In the genomic region with DNA sequence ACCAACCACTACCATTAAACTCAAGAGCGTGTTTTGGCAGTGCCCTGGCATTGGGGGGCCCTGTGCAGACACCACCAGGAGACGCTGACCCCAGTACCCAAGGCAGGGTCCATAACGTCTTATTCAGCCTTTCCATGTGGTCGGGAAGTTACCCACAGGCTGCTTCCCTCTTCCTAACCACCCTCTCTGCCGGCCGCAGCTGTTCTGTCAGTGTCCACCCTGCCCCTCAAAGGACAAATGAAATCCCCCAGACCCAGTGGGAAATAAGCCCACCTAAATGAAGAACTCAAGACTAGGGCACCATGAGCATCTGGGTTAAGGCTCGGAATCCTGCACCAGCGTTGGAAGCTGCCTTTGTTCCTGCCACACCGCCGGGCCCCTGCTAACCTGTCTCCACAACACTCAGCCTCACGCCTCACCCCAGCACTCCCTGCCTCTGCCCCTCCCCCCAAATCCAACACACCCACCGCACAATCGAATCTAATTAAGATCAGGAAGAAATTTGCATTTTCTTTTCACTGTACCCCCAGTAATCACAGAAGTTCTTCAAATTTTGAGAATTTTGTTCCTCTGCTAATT, we compare ENCODE assay signal across 12 cellular contexts. TPM values are rescaled to one million over a fixed set of nuclear protein-coding genes. Genes with fewer than 3 reads are reported as not detected.
DNase-seq lines count a peak whose midpoint lies in the region; ATAC-seq and TF ChIP-seq lines count a peak whose summit lies in the region.
"Had no signal": no experiment of that assay in that cellular context is flagged by ENCODE, and none has a peak within 500 bp of the region (broad histone marks: within the 10 kb centered on the region; RNA-seq: fewer than 3 reads in every experiment).

No MANE protein-coding gene starts in this region.

- H3K4me3 Mint-ChIP-seq in endothelial cell (ENCODE audit: unreplicated experiment), result peak overlapping the region; percentile 52
- no peak overlapping the region for H3K4me3 Mint-ChIP-seq in stimulated activated naive CD8-positive, alpha-beta T cell treated with anti-CD3 and anti-CD28 coated beads, Interleukin-15, amount 100 ng/mL, for 72 hours
- H3K4me3 Mint-ChIP-seq: CD8-positive, alpha-beta memory T cell had no signal

- H3K4me1 ChIP-seq in neuronal stem cell (ENCODE audit: control insufficient read depth in 2 of 2, insufficient read depth in 1 of 2, low read depth in 1 of 2, low read length in 2 of 2), result peaks cover 0 to 4% of the 10 kb centered on the region in 2 donors

- H3K14ac ChIP-seq in neuronal stem cell (ENCODE audit: low read length), result no peak overlapping the region

- H3K23ac ChIP-seq in neuronal stem cell (ENCODE audit: low read depth, low read length, poor library complexity), result no peak overlapping the region

- no peak overlapping the region for H2AK5ac ChIP-seq in neuronal stem cell (ENCODE audit: low read depth, low read length)

- no peak for ATAC-seq in stimulated activated naive CD8-positive, alpha-beta T cell treated with anti-CD3 and anti-CD28 coated beads, Interleukin-15, amount 100 ng/mL, for 72 hours
- no peak for ATAC-seq in GM18505 (IDR thresholded peaks at IDR 0.05; ENCODE audit: unreplicated experiment)

- no peak overlapping the region for H3K4me3 ChIP-seq in neuronal stem cell (ENCODE audit: low read length in 2 of 2)

- peak overlapping the region; percentile 30 for H3K4me2 ChIP-seq in neuronal stem cell (ENCODE audit: insufficient read depth, low read length, poor library complexity, severe bottlenecking)

- H3K36me3 ChIP-seq in neuronal stem cell (replicated peaks in 1 of 2; ENCODE audit: control insufficient read depth in 2 of 2, insufficient read depth in 2 of 2, low read length in 2 of 2), result no peaks in the 10 kb centered on the region

- no peak overlapping the region for H4K91ac ChIP-seq in neuronal stem cell (ENCODE audit: low read depth, low read length, poor library complexity)

- H3K27ac Mint-ChIP-seq in endothelial cell (ENCODE audit: unreplicated experiment), result peak overlapping the region; percentile 53
- no peak overlapping the region for H3K27ac Mint-ChIP-seq in stimulated activated naive CD8-positive, alpha-beta T cell treated with anti-CD3 and anti-CD28 coated beads, Interleukin-15, amount 100 ng/mL, for 72 hours
- H3K27ac Mint-ChIP-seq: CD8-positive, alpha-beta memory T cell had no signal

- no peak overlapping the region for H3K9ac ChIP-seq in neuronal stem cell (ENCODE audit: low read depth, low read length, poor library complexity)

- no peak overlapping the region for H2BK15ac ChIP-seq in neuronal stem cell (ENCODE audit: low read length)

- no peak overlapping the region for H2BK12ac ChIP-seq in neuronal stem cell (ENCODE audit: low read length)

- no peak overlapping the region for H4K8ac ChIP-seq in neuronal stem cell (ENCODE audit: low read depth, low read length)

- DNase-seq in ELF-1 (ENCODE audit: low read depth, low spot score) (peak; percentile 64), NCI-H2227 treated with DMSO at 0.1 percent for 48 hours (lab: John Stamatoyannopoulos, UW) (peak; percentile 19), endothelial cell (ENCODE audit: low spot score) (no peak), neuronal stem cell (ENCODE audit: low spot score) (no peak), NCI-H128 (lab: John Stamatoyannopoulos, UW; ENCODE audit: unreplicated experiment) (no peak), mesenteric fat pad (ENCODE audit: low spot score) (no peak)
- no peak for DNase-seq in stimulated activated naive CD8-positive, alpha-beta T cell treated with anti-CD3 and anti-CD28 coated beads, Interleukin-15, amount 100 ng/mL, for 72 hours
- DNase-seq: activated CD4-positive, alpha-beta T cell treated with anti-CD3 and anti-CD28 coated beads for 1 hour; activated gamma-delta T cell; CD8-positive, alpha-beta memory T cell; stimulated activated naive CD4-positive, alpha-beta T cell treated with Interleukin-2 at 50 U/mL for 16 hours had no signal

- peaks cover 49% of the 10 kb centered on the region for H3K4me1 Mint-ChIP-seq in endothelial cell (ENCODE audit: unreplicated experiment)
- H3K4me1 Mint-ChIP-seq in stimulated activated naive CD8-positive, alpha-beta T cell treated with anti-CD3 and anti-CD28 coated beads, Interleukin-15, amount 100 ng/mL, for 72 hours, result peaks cover 18% of the 10 kb centered on the region
- H3K4me1 Mint-ChIP-seq: CD8-positive, alpha-beta memory T cell had no signal

- H3K9me3 ChIP-seq in neuronal stem cell (replicated peaks in 1 of 2; ENCODE audit: control insufficient read depth in 2 of 2, insufficient read depth in 1 of 2, low read depth in 1 of 2, low read length in 2 of 2), result no peaks in the 10 kb centered on the region

- H3K27me3 Mint-ChIP-seq in endothelial cell (ENCODE audit: unreplicated experiment), result peaks cover 6% of the 10 kb centered on the region
- H3K27me3 Mint-ChIP-seq in stimulated activated naive CD8-positive, alpha-beta T cell treated with anti-CD3 and anti-CD28 coated beads, Interleukin-15, amount 100 ng/mL, for 72 hours, result peaks cover 90% of the 10 kb centered on the region

- no peaks in the 10 kb centered on the region for H3K36me3 Mint-ChIP-seq in endothelial cell (ENCODE audit: low read depth, unreplicated experiment)
- H3K36me3 Mint-ChIP-seq: CD8-positive, alpha-beta memory T cell had no signal

- no peak overlapping the region for H3K27ac ChIP-seq in neuronal stem cell (replicated peaks; ENCODE audit: low read length)

- no peak overlapping the region for H2BK5ac ChIP-seq in neuronal stem cell (ENCODE audit: low read length)

- H3K9me3 Mint-ChIP-seq in endothelial cell (ENCODE audit: unreplicated experiment), result no peaks in the 10 kb centered on the region
- no peaks in the 10 kb centered on the region for H3K9me3 Mint-ChIP-seq in stimulated activated naive CD8-positive, alpha-beta T cell treated with anti-CD3 and anti-CD28 coated beads, Interleukin-15, amount 100 ng/mL, for 72 hours

- no peaks in the 10 kb centered on the region for H3K79me1 ChIP-seq in neuronal stem cell (ENCODE audit: low read depth, low read length)

- no peak overlapping the region for H2AFZ ChIP-seq in neuronal stem cell (ENCODE audit: low read length)

- H2BK120ac ChIP-seq in neuronal stem cell (ENCODE audit: low read depth, low read length), result no peak overlapping the region

- no peak for TF ChIP-seq CTCF in endothelial cell (IDR thresholded peaks at IDR 0.05; ENCODE audit: unreplicated experiment)

- H3K18ac ChIP-seq in neuronal stem cell (ENCODE audit: low read length), result peak overlapping the region; percentile 77

- no peak overlapping the region for H3K4ac ChIP-seq in neuronal stem cell (ENCODE audit: low read length)

- TF ChIP-seq POLR2A in GM18505 (IDR thresholded peaks at IDR 0.05; ENCODE audit: borderline replicate concordance, extremely low read depth, insufficient read depth, insufficient read length), result no peak

- WGBS in neuronal stem cell (ENCODE audit: extremely low coverage in 2 of 2, insufficient read length in 2 of 2, insufficient replicate concordance in 1 of 2), 2 donors, result no CpG with 5 or more reads among the region's 13 CpGs

- peaks cover 0 to 68% (median 0%) of the 10 kb centered on the region in 3 experiments for H3K27me3 ChIP-seq in neuronal stem cell (ENCODE audit: control insufficient read depth in 3 of 3, insufficient read depth in 3 of 3, low read depth in 1 of 3, low read length in 3 of 3)

RNA-seq across cellular contexts. Expression of a gene that starts 21.7 kb away (rescaled TPM):
- total RNA-seq in endothelial cell (ENCODE audit: unreplicated experiment) (9.6 TPM), mesenteric fat pad (0.64 TPM)
- 0.11 TPM for polyA plus RNA-seq in neuronal stem cell (2013, experiment 1 of 2)
- 0.17 TPM for polyA plus RNA-seq in neuronal stem cell (2013, experiment 2 of 2)
- polyA plus RNA-seq: CD8-positive, alpha-beta memory T cell had no signal

Comparison
In these comparisons a context has a peak if more than half of its experiments do, and no peak if none do; other contexts are left out.
1. DNase-seq: peak in ELF-1 (single experiment) and NCI-H2227 treated with DMSO at 0.1 percent for 48 hours (single experiment); none in endothelial cell (single experiment), neuronal stem cell (single experiment), NCI-H128 (single experiment), stimulated activated naive CD8-positive, alpha-beta T cell treated with anti-CD3 and anti-CD28 coated beads, Interleukin-15, amount 100 ng/mL, for 72 hours (0 of 2) and mesenteric fat pad (single experiment).